In genomic region chr4:147678121-147678520, GRCh38 we compare ENCODE assay signal across 23 cellular contexts.
"Had no signal": no experiment of that assay in that cellular context is flagged by ENCODE, and none has a peak within 500 bp of the region (broad histone marks: within the 10 kb centered on the region; RNA-seq: fewer than 3 reads in every experiment).

No MANE protein-coding gene starts in this region.

- H2AFZ ChIP-seq: neural progenitor cell had no signal

- H3K27me3 Mint-ChIP-seq: activated naive CD8-positive, alpha-beta T cell treated with anti-CD3 and anti-CD28 coated beads, Interleukin-2, amount 50 U/mL, for 24 hours; memory B cell; naive thymus-derived CD4-positive, alpha-beta T cell had no signal

- H3K9me3 Mint-ChIP-seq: activated naive CD8-positive, alpha-beta T cell treated with anti-CD3 and anti-CD28 coated beads, Interleukin-2, amount 50 U/mL, for 24 hours; activated T-helper 1 cell treated with anti-CD3 and anti-CD28 coated beads, Interleukin-12 subunit alpha, Interleukin-12 subunit beta, Interleukin-2, Interleukin-4 antibody, amounts not matched to agents 30 ng/mL and 10 ng/mL and 1 ng/mL, durations not matched to agents 14 hours and 24 hours and 36 hours; memory B cell; naive thymus-derived CD4-positive, alpha-beta T cell; neural progenitor cell; T-helper 2 cell treated with Interferon-gamma antibody and Interleukin-4, amounts not matched to agents 5 μg/mL and 100 μg/mL, for 36 hours had no signal

- DNase-seq: activated CD4-positive, alpha-beta T cell treated with anti-CD3 and anti-CD28 coated beads, Interleukin-2, amount 50 U/mL, for 1 hour; activated CD4-positive, CD25-positive, alpha-beta regulatory T cell treated with anti-CD3 and anti-CD28 coated beads, Interleukin-2, amount 50 U/mL, for 72 hours; activated CD8-positive, alpha-beta T cell treated with anti-CD3 and anti-CD28 coated beads, Interleukin-2, amount 10 ng/mL, durations not matched to agents 7 days and 5 days; activated gamma-delta T cell; activated naive CD4-positive, alpha-beta T cell treated with anti-CD3 and anti-CD28 coated beads, Interleukin-2, amount 50 U/mL, for 16 hours; activated naive CD8-positive, alpha-beta T cell treated with anti-CD3 and anti-CD28 coated beads, Interleukin-2, amount 50 U/mL, for 24 hours; brain microvascular endothelial cell; caudate nucleus; dermis blood vessel endothelial cell; effector CD8-positive, alpha-beta T cell; gastrocnemius medialis; hippocampal formation; naive thymus-derived CD4-positive, alpha-beta T cell; retina; stimulated activated CD4-positive, alpha-beta T cell treated with anti-CD3 and anti-CD28 coated beads, Interleukin-4, amount 100 ng/mL, for 24 hours; stimulated activated naive CD4-positive, alpha-beta T cell treated with Interleukin-2 at 50 U/mL for 16 hours; upper lobe of right lung; WERI-Rb-1 had no signal

- H3K27ac ChIP-seq: brain microvascular endothelial cell, esophagus muscularis mucosa, gastrocnemius medialis, neural progenitor cell, upper lobe of right lung, WERI-Rb-1 had no signal

- H3K9me3 ChIP-seq: esophagus muscularis mucosa, gastrocnemius medialis, upper lobe of right lung had no signal

- H3K4me3 Mint-ChIP-seq: activated CD8-positive, alpha-beta T cell treated with anti-CD3 and anti-CD28 coated beads, Interleukin-2, amount 10 ng/mL, durations not matched to agents 7 days and 5 days; activated naive CD8-positive, alpha-beta T cell treated with anti-CD3 and anti-CD28 coated beads, Interleukin-2, amount 50 U/mL, for 24 hours; activated T-helper 1 cell treated with anti-CD3 and anti-CD28 coated beads, Interleukin-12 subunit alpha, Interleukin-12 subunit beta, Interleukin-2, Interleukin-4 antibody, amounts not matched to agents 30 ng/mL and 10 ng/mL and 1 ng/mL, durations not matched to agents 14 hours and 24 hours and 36 hours; memory B cell; naive thymus-derived CD4-positive, alpha-beta T cell; neural progenitor cell; T-helper 2 cell treated with Interferon-gamma antibody and Interleukin-4, amounts not matched to agents 5 μg/mL and 100 μg/mL, for 36 hours had no signal

- ATAC-seq: activated CD8-positive, alpha-beta T cell treated with anti-CD3 and anti-CD28 coated beads, Interleukin-2, amount 10 ng/mL, durations not matched to agents 7 days and 5 days; activated naive CD8-positive, alpha-beta T cell treated with anti-CD3 and anti-CD28 coated beads, Interleukin-2, amount 50 U/mL, for 24 hours; gastrocnemius medialis; naive thymus-derived CD4-positive, alpha-beta T cell; upper lobe of right lung had no signal

- H3K4me3 ChIP-seq: esophagus muscularis mucosa, gastrocnemius medialis, neural progenitor cell, upper lobe of right lung had no signal

- H3K4me2 ChIP-seq: neural progenitor cell had no signal

- H3K27ac Mint-ChIP-seq: activated CD8-positive, alpha-beta T cell treated with anti-CD3 and anti-CD28 coated beads, Interleukin-2, amount 10 ng/mL, durations not matched to agents 7 days and 5 days; activated naive CD8-positive, alpha-beta T cell treated with anti-CD3 and anti-CD28 coated beads, Interleukin-2, amount 50 U/mL, for 24 hours; activated T-helper 1 cell treated with anti-CD3 and anti-CD28 coated beads, Interleukin-12 subunit alpha, Interleukin-12 subunit beta, Interleukin-2, Interleukin-4 antibody, amounts not matched to agents 30 ng/mL and 10 ng/mL and 1 ng/mL, durations not matched to agents 14 hours and 24 hours and 36 hours; memory B cell; naive thymus-derived CD4-positive, alpha-beta T cell; neural progenitor cell; T-helper 2 cell treated with Interferon-gamma antibody and Interleukin-4, amounts not matched to agents 5 μg/mL and 100 μg/mL, for 36 hours had no signal

- H3K36me3 ChIP-seq: gastrocnemius medialis had no signal

- H3K27me3 ChIP-seq: brain microvascular endothelial cell, esophagus muscularis mucosa, gastrocnemius medialis, neural progenitor cell, upper lobe of right lung had no signal

- H3K9ac ChIP-seq: neural progenitor cell had no signal
